8 cellular contexts compared by ENCODE assay signal in genomic region chr20:51563597-51564332, GRCh38. TPM values are rescaled to one million over a fixed set of nuclear protein-coding genes. Genes with fewer than 3 reads are reported as not detected.
A peak's percentile ranks its signal among the peaks of the same experiment; 100 is the strongest.
DNase-seq lines count a peak whose midpoint lies in the region; ATAC-seq and TF ChIP-seq lines count a peak whose summit lies in the region.

No MANE protein-coding gene starts in this region.

- DNase-seq in COLO668 (lab: John Stamatoyannopoulos, UW; ENCODE audit: unreplicated experiment) (peak; percentile 52), HuH-7.5 (ENCODE audit: low spot score) (peak; percentile 48), left ventricle myocardium inferior (peak; percentile 67), renal cortical epithelial cell (ENCODE audit: low read depth) (peak; percentile 60), Karpas-422 (no peak), Ammon's horn (ENCODE audit: low spot score) (no peak)

- H3K27me3 ChIP-seq in left ventricle myocardium inferior (ENCODE audit: low read depth) (peaks cover 9% of the 10 kb centered on the region), Karpas-422 (ENCODE audit: low read length) (peaks cover under 1% of the 10 kb centered on the region; the same call in 1 of the 2 replicates)

- no peaks in the 10 kb centered on the region for H3K79me2 ChIP-seq in Karpas-422 (ENCODE audit: low read length)

- H3K36me3 Mint-ChIP-seq in activated naive CD8-positive, alpha-beta T cell: no peaks in the 10 kb centered on the region

- H3K9me3 Mint-ChIP-seq in activated naive CD8-positive, alpha-beta T cell (ENCODE audit: low read depth): no peaks in the 10 kb centered on the region

- no peak overlapping the region for H2AFZ ChIP-seq in Karpas-422 (ENCODE audit: low read length)

- H3K9me3 ChIP-seq in left ventricle myocardium inferior (replicated peaks): no peaks in the 10 kb centered on the region
- no peaks in the 10 kb centered on the region for H3K9me3 ChIP-seq in Karpas-422 (ENCODE audit: low read length)

- intact Hi-C loops in left ventricle myocardium inferior (cut with micrococcal nuclease): no loop called here

- H3K27ac Mint-ChIP-seq in activated naive CD8-positive, alpha-beta T cell: no peak overlapping the region

- H3K9me2 ChIP-seq in Karpas-422 (replicated peaks; ENCODE audit: insufficient read depth, low read length): no peaks in the 10 kb centered on the region

- no peak overlapping the region for H3K4me2 ChIP-seq in Karpas-422 (ENCODE audit: low read depth, low read length, poor library complexity, severe bottlenecking)

- peaks cover 54% of the 10 kb centered on the region for H3K4me1 ChIP-seq in left ventricle myocardium inferior
- peaks cover 10% of the 10 kb centered on the region for H3K4me1 ChIP-seq in Karpas-422 (ENCODE audit: low read length)

- TF ChIP-seq CTCF in left ventricle myocardium inferior (IDR thresholded peaks at IDR 0.05; ENCODE audit: borderline replicate concordance): peak; percentile 26

- no peak overlapping the region for H3K9ac ChIP-seq in Karpas-422 (ENCODE audit: low read length)

- H3K36me3 ChIP-seq in left ventricle myocardium inferior (no peaks in the 10 kb centered on the region), Karpas-422 (ENCODE audit: insufficient read depth, low read length) (no peaks in the 10 kb centered on the region)

- ATAC-seq in HG02938 (IDR thresholded peaks at IDR 0.05; ENCODE audit: unreplicated experiment): no peak

- H3K4me3 ChIP-seq in left ventricle myocardium inferior (peak overlapping the region; percentile 70), Karpas-422 (ENCODE audit: low read length) (no peak overlapping the region)

- H3K4me1 Mint-ChIP-seq in activated naive CD8-positive, alpha-beta T cell (ENCODE audit: low read depth): peaks cover 23% of the 10 kb centered on the region

- H4K20me1 ChIP-seq in Karpas-422 (ENCODE audit: insufficient read depth, low read depth, low read length): no peaks in the 10 kb centered on the region

- peaks cover 25% of the 10 kb centered on the region for H3K27me3 Mint-ChIP-seq in activated naive CD8-positive, alpha-beta T cell

- H3K4me3 Mint-ChIP-seq in activated naive CD8-positive, alpha-beta T cell: peak overlapping the region; percentile 75

- peak overlapping the region; percentile 88 for H3K27ac ChIP-seq in left ventricle myocardium inferior (replicated peaks)
- no peak overlapping the region for H3K27ac ChIP-seq in Karpas-422 (ENCODE audit: low read length)

RNA-seq across cellular contexts. Expression of gene NFATC2, which starts 21.2 kb away (rescaled TPM):
- total RNA-seq in left ventricle myocardium inferior (4.2 TPM), renal cortical epithelial cell (under 0.01 and 0.35 TPM in 2 replicates)
- 22.5 and 32.3 TPM in 2 replicates for total RNA-seq in Karpas-422 (2014; rRNA removed; shearing (Covaris generic); ENCODE audit: low replicate concordance)

Comparison
In these comparisons a context has a peak if more than half of its experiments do, and no peak if none do; other contexts are left out.
1. DNase-seq: peak in COLO668 (single experiment), HuH-7.5 (single experiment), left ventricle myocardium inferior (single experiment) and renal cortical epithelial cell (single experiment); none in Karpas-422 (single experiment) and Ammon's horn (single experiment).